In the genomic region with DNA sequence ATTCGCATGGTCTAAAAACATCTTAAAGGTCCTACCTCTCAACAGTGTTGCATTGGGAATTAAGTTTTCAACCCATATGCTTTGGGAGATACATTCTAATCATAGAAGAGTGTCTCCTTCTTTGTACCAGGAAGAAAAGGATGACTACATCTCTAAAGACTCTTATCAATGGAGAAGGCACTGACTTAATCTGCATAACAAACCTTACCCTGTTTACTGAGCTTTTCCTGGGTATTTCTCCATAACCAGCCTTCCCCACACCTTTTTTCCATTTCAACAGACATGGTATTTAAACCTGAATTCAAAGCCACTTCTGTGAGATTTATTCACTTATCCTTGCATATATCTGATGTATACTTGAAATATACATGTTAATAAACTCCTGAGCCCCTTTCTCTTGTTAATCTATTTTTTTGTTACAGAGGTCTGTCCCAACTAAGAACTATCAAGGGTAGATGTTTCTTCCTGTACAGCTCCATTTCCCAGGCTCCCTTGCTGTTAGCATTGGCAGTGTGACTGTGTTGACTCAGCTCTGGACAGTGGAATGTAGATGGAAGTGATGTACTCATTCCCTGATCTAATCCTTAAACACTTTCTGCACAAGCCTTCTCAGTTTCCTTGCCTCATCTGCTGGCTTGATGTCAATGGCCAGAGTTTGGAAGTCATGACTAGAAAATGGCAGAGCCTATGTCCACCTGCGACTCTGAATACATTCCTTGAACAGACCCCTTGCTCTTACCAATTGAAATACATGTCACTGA, we compare ENCODE assay signal across 14 cellular contexts.
DNase-seq lines count a peak whose midpoint lies in the region; TF ChIP-seq lines count a peak whose summit lies in the region.
"Had no signal": no experiment of that assay in that cellular context is flagged by ENCODE, and none has a peak within 500 bp of the region (broad histone marks: within the 10 kb centered on the region; RNA-seq: fewer than 3 reads in every experiment).

No MANE protein-coding gene starts in this region.

- no peak overlapping the region for H2BK15ac ChIP-seq in mesendoderm (replicated peaks; ENCODE audit: low read depth)

- no peak overlapping the region for H3K23ac ChIP-seq in mesendoderm (ENCODE audit: low read length)

- H3K36me3 ChIP-seq in MG63, result no peaks in the 10 kb centered on the region
- H3K36me3 ChIP-seq in mesendoderm (ENCODE audit: control insufficient read depth, insufficient read depth, low read length), result no peaks in the 10 kb centered on the region
- no peaks in the 10 kb centered on the region for H3K36me3 ChIP-seq in spleen
- H3K36me3 ChIP-seq: neural progenitor cell had no signal

- H3K27me3 Mint-ChIP-seq in activated T-helper 2 cell treated with anti-CD3 and anti-CD28 coated beads, Interferon-gamma antibody, Interleukin-2, Interleukin-4, amounts not matched to agents 10 μg/mL and 5 μg/mL and 100 μg/mL, durations not matched to agents 14 hours and 24 hours and 36 hours (ENCODE audit: low read depth), result no peaks in the 10 kb centered on the region

- H3K4me3 ChIP-seq in MG63 (no peak overlapping the region), choroid plexus epithelial cell (ENCODE audit: low read depth, low read length) (no peak overlapping the region), mesendoderm (ENCODE audit: low read length) (no peak overlapping the region), spleen (no peak overlapping the region)
- H3K4me3 ChIP-seq: neural progenitor cell had no signal

- H3K79me2 ChIP-seq in mesendoderm (ENCODE audit: control insufficient read depth, insufficient read depth, low read length), result no peaks in the 10 kb centered on the region

- peak; percentile 84 for DNase-seq in AG20443 (ENCODE audit: low spot score)
- peak; percentile 78 for DNase-seq in MG63
- DNase-seq in choroid plexus epithelial cell (ENCODE audit: low read depth), result peak; percentile 95
- DNase-seq in mesendoderm, result peak; percentile 50
- no peak for DNase-seq in spleen
- DNase-seq in stimulated activated CD4-positive, alpha-beta T cell treated with anti-CD3 and anti-CD28 coated beads, Interleukin-15, amount 100 ng/mL, for 24 hours, result no peak
- no peak for DNase-seq in activated T-helper 2 cell treated with anti-CD3 and anti-CD28 coated beads, Interferon-gamma antibody, Interleukin-2, Interleukin-4, amounts not matched to agents 10 μg/mL and 5 μg/mL and 100 μg/mL, durations not matched to agents 14 hours and 24 hours and 36 hours (ENCODE audit: low spot score)
- no peak for DNase-seq in caudate nucleus (lab: John Stamatoyannopoulos, UW)
- DNase-seq: activated CD8-positive, alpha-beta T cell treated with anti-CD3 and anti-CD28 coated beads, Interleukin-2, amount 10 ng/mL, durations not matched to agents 7 days and 5 days; C1 segment of cervical spinal cord; kidney; NCI-H526; stimulated activated CD4-positive, alpha-beta T cell treated with anti-CD3 and anti-CD28 coated beads, Interleukin-2, amount 100 ng/mL, for 24 hours had no signal

- H3K4ac ChIP-seq in mesendoderm (ENCODE audit: low read depth, low read length), result no peak overlapping the region

- H4K8ac ChIP-seq in mesendoderm (ENCODE audit: low read depth, low read length), result no peak overlapping the region

- no peak for TF ChIP-seq POLR2A in spleen (IDR thresholded peaks at IDR 0.05)

- no CpG with 5 or more reads among the region's 2 CpGs for WGBS in mesendoderm (ENCODE audit: extremely low coverage, insufficient coverage, low lambda C conversion rate)
- 90 to 94% (median 91%) methylated on average over 2 of the region's 2 CpGs for WGBS in spleen, 5 donors

- H3K36me3 Mint-ChIP-seq in activated T-helper 2 cell treated with anti-CD3 and anti-CD28 coated beads, Interferon-gamma antibody, Interleukin-2, Interleukin-4, amounts not matched to agents 10 μg/mL and 5 μg/mL and 100 μg/mL, durations not matched to agents 14 hours and 24 hours and 36 hours (ENCODE audit: low read depth), result peaks cover 5% of the 10 kb centered on the region
- H3K36me3 Mint-ChIP-seq: neural progenitor cell had no signal

- no peak overlapping the region for H3K56ac ChIP-seq in mesendoderm (ENCODE audit: low read length)

- H2BK120ac ChIP-seq in mesendoderm (ENCODE audit: low read depth, low read length), result no peak overlapping the region

- H3K4me1 ChIP-seq in mesendoderm (ENCODE audit: control insufficient read depth, low read depth, low read length), result no peaks in the 10 kb centered on the region
- peaks cover 0 to 13% (median 0%) of the 10 kb centered on the region in 6 donors for H3K4me1 ChIP-seq in spleen
- H3K4me1 ChIP-seq: neural progenitor cell had no signal

- no peak overlapping the region for H3K9ac ChIP-seq in mesendoderm (ENCODE audit: low read length)
- H3K9ac ChIP-seq: neural progenitor cell had no signal

- H3K18ac ChIP-seq in mesendoderm (ENCODE audit: low read length), result no peak overlapping the region

- TF ChIP-seq CTCF in choroid plexus epithelial cell (conservative IDR thresholded peaks at IDR 0.05; ENCODE audit: low read depth, low read length) (no peak), spleen (IDR thresholded peaks at IDR 0.05 in 8 of 11, conservative IDR thresholded peaks at IDR 0.05 in 3 of 11) (no peak)

- no peak overlapping the region for H3K4me2 ChIP-seq in mesendoderm (ENCODE audit: low read length)
- H3K4me2 ChIP-seq: neural progenitor cell had no signal

- H3K4me1 Mint-ChIP-seq in activated T-helper 2 cell treated with anti-CD3 and anti-CD28 coated beads, Interferon-gamma antibody, Interleukin-2, Interleukin-4, amounts not matched to agents 10 μg/mL and 5 μg/mL and 100 μg/mL, durations not matched to agents 14 hours and 24 hours and 36 hours (ENCODE audit: low read depth), result peaks cover 32% of the 10 kb centered on the region

- H4K5ac ChIP-seq in mesendoderm (ENCODE audit: low read length), result no peak overlapping the region

- intact Hi-C loops in spleen (cut with DNase I; ENCODE audit: low total_unique reads), result no loop called here
- intact Hi-C loops in activated T-helper 2 cell treated with anti-CD3 and anti-CD28 coated beads, Interferon-gamma antibody, Interleukin-2, Interleukin-4, amounts not matched to agents 10 μg/mL and 5 μg/mL and 100 μg/mL, durations not matched to agents 14 hours and 24 hours and 36 hours (cut with micrococcal nuclease), result loop anchor here (10.0 kb wide), 1 partner anchor 521 kb away; no protein-coding TSS in a partner anchor

- H3K9me3 Mint-ChIP-seq in activated T-helper 2 cell treated with anti-CD3 and anti-CD28 coated beads, Interferon-gamma antibody, Interleukin-2, Interleukin-4, amounts not matched to agents 10 μg/mL and 5 μg/mL and 100 μg/mL, durations not matched to agents 14 hours and 24 hours and 36 hours, result peaks cover 11% of the 10 kb centered on the region
- H3K9me3 Mint-ChIP-seq: neural progenitor cell had no signal

- H2BK5ac ChIP-seq in mesendoderm (ENCODE audit: low read length), result no peak overlapping the region

- H3K27me3 ChIP-seq in MG63 (no peaks in the 10 kb centered on the region), mesendoderm (ENCODE audit: insufficient read depth, low read length, poor library complexity) (no peaks in the 10 kb centered on the region), spleen (replicated peaks in 1 of 7) (no peaks in the 10 kb centered on the region)
- H3K27me3 ChIP-seq: neural progenitor cell had no signal

- H3K27ac Mint-ChIP-seq in activated T-helper 2 cell treated with anti-CD3 and anti-CD28 coated beads, Interferon-gamma antibody, Interleukin-2, Interleukin-4, amounts not matched to agents 10 μg/mL and 5 μg/mL and 100 μg/mL, durations not matched to agents 14 hours and 24 hours and 36 hours, result no peak overlapping the region
- H3K27ac Mint-ChIP-seq: activated CD8-positive, alpha-beta T cell treated with anti-CD3 and anti-CD28 coated beads, Interleukin-2, amount 10 ng/mL, durations not matched to agents 7 days and 5 days; neural progenitor cell had no signal

- no peak overlapping the region for H3K4me3 Mint-ChIP-seq in activated T-helper 2 cell treated with anti-CD3 and anti-CD28 coated beads, Interferon-gamma antibody, Interleukin-2, Interleukin-4, amounts not matched to agents 10 μg/mL and 5 μg/mL and 100 μg/mL, durations not matched to agents 14 hours and 24 hours and 36 hours (ENCODE audit: low read depth)
- H3K4me3 Mint-ChIP-seq: activated CD8-positive, alpha-beta T cell treated with anti-CD3 and anti-CD28 coated beads, Interleukin-2, amount 10 ng/mL, durations not matched to agents 7 days and 5 days; neural progenitor cell had no signal

- no peak overlapping the region for H2AK5ac ChIP-seq in mesendoderm (ENCODE audit: low read length)

- H3K79me1 ChIP-seq in mesendoderm (ENCODE audit: low read length), result no peaks in the 10 kb centered on the region

- H3K9me3 ChIP-seq in MG63 (no peaks in the 10 kb centered on the region), spleen (no peaks in the 10 kb centered on the region)

- H3K27ac ChIP-seq in mesendoderm (ENCODE audit: low read depth, low read length) (no peak overlapping the region), spleen (no peak overlapping the region), caudate nucleus (ENCODE audit: low read depth, low read length) (no peak overlapping the region)
- H3K27ac ChIP-seq: neural progenitor cell had no signal

Comparison
In these comparisons a context has a peak if more than half of its experiments do, and no peak if none do; other contexts are left out.
1. DNase-seq: peak in AG20443 (single experiment), MG63 (single experiment), choroid plexus epithelial cell (single experiment) and mesendoderm (single experiment); none in spleen (single experiment), stimulated activated CD4-positive, alpha-beta T cell treated with anti-CD3 and anti-CD28 coated beads, Interleukin-15, amount 100 ng/mL, for 24 hours (single experiment), activated T-helper 2 cell treated with anti-CD3 and anti-CD28 coated beads, Interferon-gamma antibody, Interleukin-2, Interleukin-4, amounts not matched to agents 10 μg/mL and 5 μg/mL and 100 μg/mL, durations not matched to agents 14 hours and 24 hours and 36 hours (single experiment) and caudate nucleus (0 of 61).